In the genomic region with DNA sequence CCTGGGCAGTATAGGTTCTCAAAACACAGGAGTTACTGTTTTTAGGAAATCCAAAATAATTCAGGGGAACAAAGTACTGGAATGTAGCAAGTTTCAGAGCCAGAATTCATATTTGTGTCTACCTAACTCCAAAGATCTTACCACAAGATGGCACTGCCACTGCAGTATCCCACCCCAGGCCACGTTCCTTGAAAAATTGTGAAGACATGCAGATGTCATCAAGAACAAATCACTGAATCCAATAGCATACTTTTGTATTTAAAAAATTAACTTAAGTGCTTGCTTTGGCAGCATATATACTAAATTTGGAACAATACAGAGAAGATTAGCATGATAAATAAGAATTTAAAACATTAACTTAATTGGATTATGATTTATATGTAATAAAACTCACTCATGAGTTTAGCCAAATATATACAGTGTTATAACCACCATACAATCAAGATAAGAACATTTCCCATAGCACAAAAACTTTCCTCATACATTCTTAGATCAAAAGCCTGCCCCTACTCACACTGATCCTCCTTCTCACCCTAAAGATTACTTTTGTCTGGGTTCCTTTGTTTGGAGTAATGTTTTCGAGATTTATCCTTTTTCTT, we compare ENCODE assay signal across 8 cellular contexts.
DNase-seq lines count a peak whose midpoint lies in the region; ATAC-seq, FAIRE-seq and TF ChIP-seq lines count a peak whose summit lies in the region.

No MANE protein-coding gene starts in this region.

- no peak for FAIRE-seq in GM12878 (lab: Jason Lieb, UNC)

- in situ Hi-C loops in KBM-7 (cut with MboI; ENCODE audit: low pct_unique_long_range_greater_than_20kb, low sequenced_read_pairs) = no loop called here
- in situ Hi-C loops in GM12878 (cut with MboI) = no loop called here

- H2AFZ ChIP-seq in GM12878 (ENCODE audit: control insufficient read depth, low read depth, low read length) = no peak overlapping the region

- no peaks in the 10 kb centered on the region for H4K20me1 ChIP-seq in GM12878 (ENCODE audit: control insufficient read depth, insufficient read depth)

- H3K9me3 ChIP-seq in GM12878 (replicated peaks; ENCODE audit: control insufficient read depth, insufficient read depth, low read length) (no peaks in the 10 kb centered on the region), right lobe of liver (no peaks in the 10 kb centered on the region)

- RAD21 ChIA-PET in GM12878 (lab: Charles Lee; ENCODE audit: unreplicated experiment) = interaction anchor here (1.1 kb wide), 1 partner anchor 439 kb away, joined by 3 read pairs; no protein-coding TSS in a partner anchor

- SMC1A ChIA-PET in GM12878 (lab: Charles Lee; ENCODE audit: uncharacterized antibody, unreplicated experiment) = interaction anchor here (0.6 to 1.0 kb wide), 2 partner anchors 8 to 45 kb away, joined by 3 to 5 read pairs; no protein-coding TSS in a partner anchor

- H3K4me1 ChIP-seq in GM12878 (ENCODE audit: control insufficient read depth, insufficient read depth, low read length) = no peaks in the 10 kb centered on the region
- H3K4me1 ChIP-seq in right lobe of liver = no peaks in the 10 kb centered on the region

- no peak for TF ChIP-seq EP300 in GM12878 (IDR thresholded peaks at IDR 0.05; ENCODE audit: borderline replicate concordance in 1 of 2, control insufficient read depth in 1 of 2, low read depth in 2 of 2, low read length in 2 of 2)

- peak; percentile 33; the same call in 1 of the 2 replicates for TF ChIP-seq RAD21 in GM12878 (IDR thresholded peaks at IDR 0.05; ENCODE audit: insufficient read depth, low read depth, low read length)

- CTCF ChIA-PET in GM12878 (lab: Yijun Ruan, JAX) = no interaction called here

- H3K4me3 ChIP-seq in GM12878 (no peak overlapping the region), right lobe of liver (no peak overlapping the region)

- POLR2A ChIA-PET in GM12878 (lab: Charles Lee) = no interaction called here

- H3K36me3 ChIP-seq in GM12878 (ENCODE audit: control insufficient read depth in 2 of 2, insufficient read depth in 2 of 2, low read length in 1 of 2) = peaks cover 0 to 3% of the 10 kb centered on the region in 2 experiments; a peak in 2 of 4 replicates
- no peaks in the 10 kb centered on the region for H3K36me3 ChIP-seq in right lobe of liver

- H3K27me3 ChIP-seq in GM12878 (replicated peaks in 1 of 2; ENCODE audit: control insufficient read depth in 2 of 2, insufficient read depth in 2 of 2, low read length in 1 of 2) (no peaks in the 10 kb centered on the region), right lobe of liver (no peaks in the 10 kb centered on the region)

- TF ChIP-seq CTCF in GM12878 (IDR thresholded peaks at IDR 0.05 in 2 of 3, conservative IDR thresholded peaks at IDR 0.05 in 1 of 3; ENCODE audit: control insufficient read depth in 2 of 3, extremely low read depth in 1 of 3, insufficient read depth in 1 of 3, low read depth in 3 of 3, low read length in 3 of 3) = peak in 2 of 3 experiments; percentile 19 to 26; a peak in 1 of 6 replicates
- TF ChIP-seq CTCF in right lobe of liver (IDR thresholded peaks at IDR 0.05) = peak in 3 of 4 donors; percentile 31 to 42 (median 37)

- H3K4me2 ChIP-seq in GM12878 (ENCODE audit: control insufficient read depth, insufficient read depth) = no peak overlapping the region

- ATAC-seq in GM12878 (peak; percentile 29; the same call in 1 of the 3 replicates), right lobe of liver (peak in 2 of 4 donors; percentile 32 to 33), GM21619 (IDR thresholded peaks at IDR 0.05; ENCODE audit: unreplicated experiment) (no peak), GM18858 (IDR thresholded peaks at IDR 0.05; ENCODE audit: unreplicated experiment) (no peak), HG03342 (IDR thresholded peaks at IDR 0.05; ENCODE audit: unreplicated experiment) (no peak)

- H3K27ac ChIP-seq in GM12878 (ENCODE audit: control insufficient read depth, insufficient read depth) (no peak overlapping the region), right lobe of liver (no peak overlapping the region)

- H3K79me2 ChIP-seq in GM12878 (ENCODE audit: control insufficient read depth, insufficient read depth, low read length) = no peaks in the 10 kb centered on the region

- no TSS peak for BruUV-seq in GM12878 (replicated peaks; lab: Mats Ljungman, UMichigan)

- intact Hi-C loops in GM12878 (cut with micrococcal nuclease; ENCODE audit: unreplicated experiment) (no loop called here), right lobe of liver (cut with DNase I) (no loop called here)

- WGBS in GM12878 (ENCODE audit: insufficient coverage, insufficient replicate concordance, low lambda C conversion rate, missing lambda C conversion rate) = 74% methylated on average over 2 of the region's 2 CpGs
- 59% methylated on average over 2 of the region's 2 CpGs for WGBS in right lobe of liver (ENCODE audit: insufficient coverage, low coverage, low lambda C conversion rate, missing lambda C conversion rate)

- peak; percentile 25 for DNase-seq in DMS53 treated with DMSO at 0.1 percent for 48 hours (lab: John Stamatoyannopoulos, UW; ENCODE audit: unreplicated experiment)
- peak; percentile 34 for DNase-seq in KBM-7
- no peak for DNase-seq in GM12878 (ENCODE audit: low read depth, low spot score)
- no peak for DNase-seq in right lobe of liver
- DNase-seq in GDM1 (lab: John Stamatoyannopoulos, UW) = no peak

- H3K9ac ChIP-seq in GM12878 (ENCODE audit: control insufficient read depth, insufficient read depth, low read length) = no peak overlapping the region

- TF ChIP-seq POLR2A in GM12878 (IDR thresholded peaks at IDR 0.05; ENCODE audit: low read depth, low read length) = no peak
- no peak for TF ChIP-seq POLR2A in right lobe of liver (IDR thresholded peaks at IDR 0.05)

TF ChIP-seq in GM12878, 131 proteins besides CTCF, POLR2A, EP300 and RAD21 (continues in another document):
- TF ChIP-seq, protein P1, sequence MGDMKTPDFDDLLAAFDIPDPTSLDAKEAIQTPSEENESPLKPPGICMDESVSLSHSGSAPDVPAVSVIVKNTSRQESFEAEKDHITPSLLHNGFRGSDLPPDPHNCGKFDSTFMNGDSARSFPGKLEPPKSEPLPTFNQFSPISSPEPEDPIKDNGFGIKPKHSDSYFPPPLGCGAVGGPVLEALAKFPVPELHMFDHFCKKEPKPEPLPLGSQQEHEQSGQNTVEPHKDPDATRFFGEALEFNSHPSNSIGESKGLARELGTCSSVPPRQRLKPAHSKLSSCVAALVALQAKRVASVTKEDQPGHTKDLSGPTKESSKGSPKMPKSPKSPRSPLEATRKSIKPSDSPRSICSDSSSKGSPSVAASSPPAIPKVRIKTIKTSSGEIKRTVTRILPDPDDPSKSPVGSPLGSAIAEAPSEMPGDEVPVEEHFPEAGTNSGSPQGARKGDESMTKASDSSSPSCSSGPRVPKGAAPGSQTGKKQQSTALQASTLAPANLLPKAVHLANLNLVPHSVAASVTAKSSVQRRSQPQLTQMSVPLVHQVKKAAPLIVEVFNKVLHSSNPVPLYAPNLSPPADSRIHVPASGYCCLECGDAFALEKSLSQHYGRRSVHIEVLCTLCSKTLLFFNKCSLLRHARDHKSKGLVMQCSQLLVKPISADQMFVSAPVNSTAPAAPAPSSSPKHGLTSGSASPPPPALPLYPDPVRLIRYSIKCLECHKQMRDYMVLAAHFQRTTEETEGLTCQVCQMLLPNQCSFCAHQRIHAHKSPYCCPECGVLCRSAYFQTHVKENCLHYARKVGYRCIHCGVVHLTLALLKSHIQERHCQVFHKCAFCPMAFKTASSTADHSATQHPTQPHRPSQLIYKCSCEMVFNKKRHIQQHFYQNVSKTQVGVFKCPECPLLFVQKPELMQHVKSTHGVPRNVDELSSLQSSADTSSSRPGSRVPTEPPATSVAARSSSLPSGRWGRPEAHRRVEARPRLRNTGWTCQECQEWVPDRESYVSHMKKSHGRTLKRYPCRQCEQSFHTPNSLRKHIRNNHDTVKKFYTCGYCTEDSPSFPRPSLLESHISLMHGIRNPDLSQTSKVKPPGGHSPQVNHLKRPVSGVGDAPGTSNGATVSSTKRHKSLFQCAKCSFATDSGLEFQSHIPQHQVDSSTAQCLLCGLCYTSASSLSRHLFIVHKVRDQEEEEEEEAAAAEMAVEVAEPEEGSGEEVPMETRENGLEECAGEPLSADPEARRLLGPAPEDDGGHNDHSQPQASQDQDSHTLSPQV (IDR thresholded peaks at IDR 0.05) = no peak
- no peak for TF ChIP-seq NFYA (IDR thresholded peaks at IDR 0.05; ENCODE audit: borderline replicate concordance, low read depth, low read length)
- TF ChIP-seq, protein P2, sequence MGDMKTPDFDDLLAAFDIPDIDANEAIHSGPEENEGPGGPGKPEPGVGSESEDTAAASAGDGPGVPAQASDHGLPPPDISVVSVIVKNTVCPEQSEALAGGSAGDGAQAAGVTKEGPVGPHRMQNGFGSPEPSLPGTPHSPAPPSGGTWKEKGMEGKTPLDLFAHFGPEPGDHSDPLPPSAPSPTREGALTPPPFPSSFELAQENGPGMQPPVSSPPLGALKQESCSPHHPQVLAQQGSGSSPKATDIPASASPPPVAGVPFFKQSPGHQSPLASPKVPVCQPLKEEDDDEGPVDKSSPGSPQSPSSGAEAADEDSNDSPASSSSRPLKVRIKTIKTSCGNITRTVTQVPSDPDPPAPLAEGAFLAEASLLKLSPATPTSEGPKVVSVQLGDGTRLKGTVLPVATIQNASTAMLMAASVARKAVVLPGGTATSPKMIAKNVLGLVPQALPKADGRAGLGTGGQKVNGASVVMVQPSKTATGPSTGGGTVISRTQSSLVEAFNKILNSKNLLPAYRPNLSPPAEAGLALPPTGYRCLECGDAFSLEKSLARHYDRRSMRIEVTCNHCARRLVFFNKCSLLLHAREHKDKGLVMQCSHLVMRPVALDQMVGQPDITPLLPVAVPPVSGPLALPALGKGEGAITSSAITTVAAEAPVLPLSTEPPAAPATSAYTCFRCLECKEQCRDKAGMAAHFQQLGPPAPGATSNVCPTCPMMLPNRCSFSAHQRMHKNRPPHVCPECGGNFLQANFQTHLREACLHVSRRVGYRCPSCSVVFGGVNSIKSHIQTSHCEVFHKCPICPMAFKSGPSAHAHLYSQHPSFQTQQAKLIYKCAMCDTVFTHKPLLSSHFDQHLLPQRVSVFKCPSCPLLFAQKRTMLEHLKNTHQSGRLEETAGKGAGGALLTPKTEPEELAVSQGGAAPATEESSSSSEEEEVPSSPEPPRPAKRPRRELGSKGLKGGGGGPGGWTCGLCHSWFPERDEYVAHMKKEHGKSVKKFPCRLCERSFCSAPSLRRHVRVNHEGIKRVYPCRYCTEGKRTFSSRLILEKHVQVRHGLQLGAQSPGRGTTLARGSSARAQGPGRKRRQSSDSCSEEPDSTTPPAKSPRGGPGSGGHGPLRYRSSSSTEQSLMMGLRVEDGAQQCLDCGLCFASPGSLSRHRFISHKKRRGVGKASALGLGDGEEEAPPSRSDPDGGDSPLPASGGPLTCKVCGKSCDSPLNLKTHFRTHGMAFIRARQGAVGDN (IDR thresholded peaks at IDR 0.05) = no peak
- TF ChIP-seq, protein P3, sequence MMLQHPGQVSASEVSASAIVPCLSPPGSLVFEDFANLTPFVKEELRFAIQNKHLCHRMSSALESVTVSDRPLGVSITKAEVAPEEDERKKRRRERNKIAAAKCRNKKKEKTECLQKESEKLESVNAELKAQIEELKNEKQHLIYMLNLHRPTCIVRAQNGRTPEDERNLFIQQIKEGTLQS (IDR thresholded peaks at IDR 0.05; ENCODE audit: borderline replicate concordance, extremely low read depth, low read depth, low read length) = no peak

Comparison
In these comparisons a context has a peak if more than half of its experiments do, and no peak if none do; other contexts are left out.
1. DNase-seq: peak in DMS53 treated with DMSO at 0.1 percent for 48 hours (single experiment) and KBM-7 (single experiment); none in GM12878 (single experiment), right lobe of liver (0 of 3) and GDM1 (single experiment).